In the genomic region with DNA sequence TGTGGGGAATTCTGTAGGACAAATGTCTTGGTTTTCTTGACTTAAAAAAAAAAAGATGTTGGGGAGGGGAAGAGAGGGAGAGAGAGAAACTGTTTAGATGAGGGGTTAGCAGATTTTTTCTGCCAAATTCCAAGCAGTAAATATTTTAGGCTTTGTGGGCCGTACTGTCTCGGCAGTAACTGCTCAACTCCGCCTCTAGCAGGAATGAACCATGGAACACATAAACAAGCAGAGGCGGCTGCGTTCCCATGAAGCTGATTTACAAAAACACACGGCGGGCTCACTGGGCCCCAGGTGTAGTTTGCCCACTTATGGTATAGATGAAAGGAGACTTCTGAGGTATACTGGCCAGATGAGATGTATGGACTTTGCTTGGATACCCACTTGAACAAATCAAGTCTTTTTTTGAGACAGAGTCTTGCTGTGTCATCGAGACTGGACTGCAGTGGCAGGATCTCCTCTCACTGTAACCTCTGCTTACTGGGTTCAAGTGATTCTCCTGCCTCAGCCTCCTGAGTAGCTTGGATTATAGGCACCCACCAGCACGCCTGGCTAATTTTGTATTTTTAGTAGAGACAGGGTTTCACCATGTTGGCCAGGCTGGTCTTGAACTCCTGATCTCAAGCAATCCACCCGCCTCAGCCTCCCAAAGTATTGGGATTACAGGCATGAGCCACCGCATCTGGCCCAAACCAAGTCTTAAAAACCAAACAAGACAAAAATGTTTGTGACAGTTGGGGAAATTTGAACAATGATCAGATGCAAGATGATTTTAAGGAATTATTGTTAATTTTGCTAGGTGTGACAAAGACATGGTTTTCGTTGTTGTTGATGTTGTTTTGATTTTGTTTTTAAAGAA, we compare ENCODE assay signal across 17 cellular contexts. TPM values are rescaled to one million over a fixed set of nuclear protein-coding genes. Genes with fewer than 3 reads are reported as not detected.
DNase-seq lines count a peak whose midpoint lies in the region; TF ChIP-seq lines count a peak whose summit lies in the region.
"Had no signal": no experiment of that assay in that cellular context is flagged by ENCODE, and none has a peak within 500 bp of the region (broad histone marks: within the 10 kb centered on the region; RNA-seq: fewer than 3 reads in every experiment).

No MANE protein-coding gene starts in this region.

- H3K9me3 Mint-ChIP-seq in brain, result peaks cover 4 to 20% (median 15%) of the 10 kb centered on the region in 5 experiments
- H3K9me3 Mint-ChIP-seq in activated naive CD4-positive, alpha-beta T cell treated with anti-CD3 and anti-CD28 coated beads for 36 hours, result peaks cover 7% of the 10 kb centered on the region
- H3K9me3 Mint-ChIP-seq: activated CD4-positive, alpha-beta T cell treated with anti-CD3 and anti-CD28 coated beads, Interleukin-2, amount 10 ng/mL, durations not matched to agents 7 days and 5 days had no signal

- TF ChIP-seq CTCF in brain (conservative IDR thresholded peaks at IDR 0.05) (no peak), smooth muscle cell (IDR thresholded peaks at IDR 0.05; ENCODE audit: borderline replicate concordance, insufficient read depth, poor library complexity, severe bottlenecking) (no peak)

- peak overlapping the region; percentile 38 for H3K9ac ChIP-seq in smooth muscle cell (ENCODE audit: low read depth)
- H3K9ac ChIP-seq: KMS-11 had no signal

- peak overlapping the region in 3 of 5 experiments; percentile 43 to 75 (median 45) for H3K27ac Mint-ChIP-seq in brain
- no peak overlapping the region for H3K27ac Mint-ChIP-seq in activated naive CD4-positive, alpha-beta T cell treated with anti-CD3 and anti-CD28 coated beads for 36 hours
- H3K27ac Mint-ChIP-seq: activated CD4-positive, alpha-beta T cell treated with anti-CD3 and anti-CD28 coated beads, Interleukin-2, amount 10 ng/mL, durations not matched to agents 7 days and 5 days; stimulated activated memory B cell treated with anti-CD40 and anti-IgM and Interleukin-4, amounts not matched to agents 10 μg/mL and 1 μg/mL and 100 μg/mL, for 72 hours had no signal

- H3K4me3 Mint-ChIP-seq in brain, result no peak overlapping the region
- no peak overlapping the region for H3K4me3 Mint-ChIP-seq in activated naive CD4-positive, alpha-beta T cell treated with anti-CD3 and anti-CD28 coated beads for 36 hours
- H3K4me3 Mint-ChIP-seq: activated CD4-positive, alpha-beta T cell treated with anti-CD3 and anti-CD28 coated beads, Interleukin-2, amount 10 ng/mL, durations not matched to agents 7 days and 5 days; stimulated activated memory B cell treated with anti-CD40 and anti-IgM and Interleukin-4, amounts not matched to agents 10 μg/mL and 1 μg/mL and 100 μg/mL, for 72 hours had no signal

- H3K4me3 ChIP-seq in smooth muscle cell, result no peak overlapping the region
- H3K4me3 ChIP-seq: tibial artery had no signal

- peak overlapping the region; percentile 4 for H2AFZ ChIP-seq in smooth muscle cell (ENCODE audit: low read depth)

- peaks cover 38% of the 10 kb centered on the region for H3K4me1 Mint-ChIP-seq in brain
- no peaks in the 10 kb centered on the region for H3K4me1 Mint-ChIP-seq in activated naive CD4-positive, alpha-beta T cell treated with anti-CD3 and anti-CD28 coated beads for 36 hours (ENCODE audit: low read depth)
- H3K4me1 Mint-ChIP-seq: activated CD4-positive, alpha-beta T cell treated with anti-CD3 and anti-CD28 coated beads, Interleukin-2, amount 10 ng/mL, durations not matched to agents 7 days and 5 days had no signal

- H3K27me3 ChIP-seq in smooth muscle cell (ENCODE audit: low read depth), result no peaks in the 10 kb centered on the region

- CTCF ChIA-PET in activated naive CD4-positive, alpha-beta T cell treated with anti-CD3 and anti-CD28 coated beads for 36 hours (lab: Charles Lee), result no interaction called here

- no peaks in the 10 kb centered on the region for H3K79me2 ChIP-seq in smooth muscle cell (ENCODE audit: low read depth)

- 37% methylated on average over 12 of the region's 12 CpGs for WGBS in smooth muscle cell (ENCODE audit: low lambda C conversion rate)

- peaks cover 16% of the 10 kb centered on the region for H3K27me3 Mint-ChIP-seq in brain
- no peaks in the 10 kb centered on the region for H3K27me3 Mint-ChIP-seq in activated naive CD4-positive, alpha-beta T cell treated with anti-CD3 and anti-CD28 coated beads for 36 hours (ENCODE audit: low read depth)

- DNase-seq in H4 (ENCODE audit: low spot score), result peak; percentile 78
- DNase-seq in mesenteric fat pad (ENCODE audit: low spot score), result peak; percentile 59
- no peak for DNase-seq in smooth muscle cell (lab: John Stamatoyannopoulos, UW; ENCODE audit: unreplicated experiment)
- no peak for DNase-seq in NCI-H2171 treated with DMSO at 0.1 percent for 48 hours (lab: John Stamatoyannopoulos, UW)
- no peak for DNase-seq in iPS-NIHi7 (ENCODE audit: extremely low spot score)
- DNase-seq in activated naive CD4-positive, alpha-beta T cell treated with anti-CD3 and anti-CD28 coated beads for 36 hours, result no peak
- DNase-seq in activated CD4-positive, CD25-positive, alpha-beta regulatory T cell treated with anti-CD3 and anti-CD28 coated beads, Interleukin-2, amount 50 U/mL, for 72 hours, result no peak
- DNase-seq: activated CD4-positive, alpha-beta T cell treated with anti-CD3 and anti-CD28 coated beads, Interleukin-2, amount 10 ng/mL, durations not matched to agents 7 days and 5 days; activated naive CD4-positive, alpha-beta T cell; kidney; NCI-H1048; NCI-H2107; SHP77 treated with DMSO at 0.1 percent for 48 hours had no signal

- no peaks in the 10 kb centered on the region for H3K36me3 Mint-ChIP-seq in brain
- no peaks in the 10 kb centered on the region for H3K36me3 Mint-ChIP-seq in activated naive CD4-positive, alpha-beta T cell treated with anti-CD3 and anti-CD28 coated beads for 36 hours (ENCODE audit: low read depth)
- H3K36me3 Mint-ChIP-seq: stimulated activated memory B cell treated with anti-CD40 and anti-IgM and Interleukin-4, amounts not matched to agents 10 μg/mL and 1 μg/mL and 100 μg/mL, for 72 hours had no signal

- H3K9me3 ChIP-seq in smooth muscle cell (replicated peaks; ENCODE audit: low read depth), result no peaks in the 10 kb centered on the region

- H3K27ac ChIP-seq in smooth muscle cell (ENCODE audit: low read depth), result peak overlapping the region; percentile 84
- H3K27ac ChIP-seq: KMS-11, tibial artery had no signal

- no peaks in the 10 kb centered on the region for H3K36me3 ChIP-seq in smooth muscle cell (ENCODE audit: low read depth)
- H3K36me3 ChIP-seq: tibial artery had no signal

- H3K4me2 ChIP-seq in smooth muscle cell, result peak overlapping the region; percentile 9
- H3K4me2 ChIP-seq: KMS-11 had no signal

- intact Hi-C loops in activated naive CD4-positive, alpha-beta T cell treated with anti-CD3 and anti-CD28 coated beads for 36 hours (cut with micrococcal nuclease), result no loop called here

- H3K4me1 ChIP-seq in smooth muscle cell (ENCODE audit: low read depth), result peaks cover 17% of the 10 kb centered on the region
- H3K4me1 ChIP-seq: tibial artery had no signal

- H4K20me1 ChIP-seq in smooth muscle cell (ENCODE audit: low read depth), result no peaks in the 10 kb centered on the region

- H3F3A ChIP-seq in smooth muscle cell (ENCODE audit: low read depth), result peaks cover 29% of the 10 kb centered on the region

RNA-seq across cellular contexts. Expression of gene ADAMTS14, which starts 9.7 kb away (rescaled TPM):
- 0.45 and 0.74 TPM in 2 replicates for total RNA-seq in H4 (2014; rRNA removed; shearing (Covaris generic))
- 1.7 TPM for polyA plus RNA-seq in brain (ENCODE audit: insufficient read depth, low read depth, low replicate concordance)
- total RNA-seq in mesenteric fat pad, result 0.61 TPM
- 5.5 and 6.3 TPM in 2 replicates for total RNA-seq in smooth muscle cell
- polyA plus RNA-seq in smooth muscle cell, result 10.1 and 12.0 TPM in 2 replicates
- total RNA-seq in activated naive CD4-positive, alpha-beta T cell treated with anti-CD3 and anti-CD28 coated beads for 36 hours, result not detected
- total RNA-seq: activated CD4-positive, alpha-beta T cell treated with anti-CD3 and anti-CD28 coated beads, Interleukin-2, amount 10 ng/mL, durations not matched to agents 7 days and 5 days had no signal

Comparison
In these comparisons a context has a peak if more than half of its experiments do, and no peak if none do; other contexts are left out.
1. DNase-seq: peak in H4 (single experiment) and mesenteric fat pad (single experiment); none in smooth muscle cell (single experiment), NCI-H2171 treated with DMSO at 0.1 percent for 48 hours (single experiment), iPS-NIHi7 (single experiment), activated naive CD4-positive, alpha-beta T cell treated with anti-CD3 and anti-CD28 coated beads for 36 hours (single experiment) and activated CD4-positive, CD25-positive, alpha-beta regulatory T cell treated with anti-CD3 and anti-CD28 coated beads, Interleukin-2, amount 50 U/mL, for 72 hours (single experiment).